In genomic region chr19:48741222-48741999, GRCh38 we compare ENCODE assay signal across 8 cellular contexts. TPM values are rescaled to one million over a fixed set of nuclear protein-coding genes. Genes with fewer than 3 reads are reported as not detected.
DNase-seq lines count a peak whose midpoint lies in the region; ATAC-seq, FAIRE-seq and TF ChIP-seq lines count a peak whose summit lies in the region.

No MANE protein-coding gene starts in this region.

- peak overlapping the region; percentile 38 for H3K9ac ChIP-seq in mesendoderm (ENCODE audit: low read length)

- no peaks in the 10 kb centered on the region for H3K36me3 ChIP-seq in body of pancreas (replicated peaks in 1 of 2; ENCODE audit: insufficient read depth in 1 of 2, low read depth in 2 of 2)
- no peaks in the 10 kb centered on the region for H3K36me3 ChIP-seq in mesendoderm (ENCODE audit: control insufficient read depth, insufficient read depth, low read length)

- H3K4me3 ChIP-seq in body of pancreas (no peak overlapping the region), mesendoderm (ENCODE audit: low read length) (no peak overlapping the region)

- peak overlapping the region; percentile 71 for H3K56ac ChIP-seq in mesendoderm (ENCODE audit: low read length)

- peak overlapping the region; percentile 26 for H4K5ac ChIP-seq in mesendoderm (ENCODE audit: low read length)

- H2AK5ac ChIP-seq in mesendoderm (ENCODE audit: low read length), result no peak overlapping the region

- H2BK5ac ChIP-seq in mesendoderm (ENCODE audit: low read length), result no peak overlapping the region

- DNase-seq in CD1c-positive myeloid dendritic cell (ENCODE audit: extremely low spot score) (peak; percentile 17), HUDEP-2 (lab: John Stamatoyannopoulos, UW; ENCODE audit: unreplicated experiment in 76 of 76) (peak in 73 of 76 experiments; percentile 40 to 99 (median 88)), body of pancreas (peak; percentile 65 to 78 (median 72)), mesendoderm (peak; percentile 52), ACHN (no peak), RCC 7860 (ENCODE audit: low spot score) (no peak), NCI-H526 treated with DMSO at 0.1 percent for 48 hours (lab: John Stamatoyannopoulos, UW) (no peak)

- no peak overlapping the region for H3K23ac ChIP-seq in mesendoderm (ENCODE audit: low read length)

- no peak overlapping the region for H3K4ac ChIP-seq in mesendoderm (ENCODE audit: low read depth, low read length)

- H3K27me3 ChIP-seq in body of pancreas, result no peaks in the 10 kb centered on the region
- H3K27me3 ChIP-seq in mesendoderm (ENCODE audit: insufficient read depth, low read length, poor library complexity), result peaks cover 4% of the 10 kb centered on the region

- in situ Hi-C loops in ACHN (cut with HindIII; ENCODE audit: low pct_ligation_motif_present, low pct_unique_long_range_greater_than_20kb, low sequenced_read_pairs), result no loop called here

- H2BK120ac ChIP-seq in mesendoderm (ENCODE audit: low read depth, low read length), result no peak overlapping the region

- no peaks in the 10 kb centered on the region for H3K79me2 ChIP-seq in mesendoderm (ENCODE audit: control insufficient read depth, insufficient read depth, low read length)

- H3K4me2 ChIP-seq in mesendoderm (ENCODE audit: low read length), result peak overlapping the region; percentile 36

- H3K4me1 ChIP-seq in body of pancreas (peaks cover 54% of the 10 kb centered on the region), mesendoderm (ENCODE audit: control insufficient read depth, low read depth, low read length) (peaks cover 5% of the 10 kb centered on the region)

- H3K27ac ChIP-seq in body of pancreas (peak overlapping the region; percentile 79 to 93 (median 88)), mesendoderm (ENCODE audit: low read depth, low read length) (no peak overlapping the region)

- no peaks in the 10 kb centered on the region for H3K9me3 ChIP-seq in body of pancreas

- no peak for ATAC-seq in body of pancreas
- no peak for ATAC-seq in HG03108 (IDR thresholded peaks at IDR 0.05; ENCODE audit: unreplicated experiment)

- FAIRE-seq in RCC 7860 (lab: Jason Lieb, UNC), result no peak

- no peaks in the 10 kb centered on the region for H3K79me1 ChIP-seq in mesendoderm (ENCODE audit: low read length)

- 25 to 26% methylated on average over 17 to 32 of the region's 32 CpGs for WGBS in body of pancreas, 2 donors
- no CpG with 5 or more reads among the region's 32 CpGs for WGBS in mesendoderm (ENCODE audit: extremely low coverage, insufficient coverage, low lambda C conversion rate)

- H3K18ac ChIP-seq in mesendoderm (ENCODE audit: low read length), result no peak overlapping the region

- TF ChIP-seq POLR2A in body of pancreas (IDR thresholded peaks at IDR 0.05), result no peak

- no peak overlapping the region for H4K8ac ChIP-seq in mesendoderm (ENCODE audit: low read depth, low read length)

- no peak overlapping the region for H2BK15ac ChIP-seq in mesendoderm (replicated peaks; ENCODE audit: low read depth)

- intact Hi-C loops in body of pancreas (cut with DNase I), result no loop called here

- TF ChIP-seq CTCF in body of pancreas (IDR thresholded peaks at IDR 0.05), result no peak

RNA-seq across cellular contexts. Expression of gene RASIP1, which starts 1.0 kb away (rescaled TPM):
- 10 to 100 TPM; 14.5 to 60.0 TPM for total RNA-seq in body of pancreas
- 3.3 TPM for polyA plus RNA-seq in mesendoderm (2013, experiment 1 of 2)
- polyA plus RNA-seq in mesendoderm (2013, experiment 2 of 2), result 3.7 TPM

RNA-seq across cellular contexts. Expression of gene IZUMO1, which starts 5.3 kb away (rescaled TPM):
- 10 to 100 TPM in 1 of 2 donors, 1 to 10 TPM in 1; 1.6 to 14.5 TPM for total RNA-seq in body of pancreas
- polyA plus RNA-seq in mesendoderm (2013, experiment 1 of 2), result 0.45 TPM
- 0.24 TPM for polyA plus RNA-seq in mesendoderm (2013, experiment 2 of 2)

RNA-seq across cellular contexts. Expression of gene FUT1, which starts 11.0 kb away (rescaled TPM):
- total RNA-seq in body of pancreas, result 10 to 100 TPM; 14.8 to 79.1 TPM
- polyA plus RNA-seq in mesendoderm (2013, experiment 1 of 2), result 3.4 TPM
- 3.4 TPM for polyA plus RNA-seq in mesendoderm (2013, experiment 2 of 2)

RNA-seq across cellular contexts. Expression of gene FGF21, which starts 13.9 kb away (rescaled TPM):
- not detected for total RNA-seq in body of pancreas
- polyA plus RNA-seq in mesendoderm (2013, experiment 1 of 2), result 0.46 TPM
- polyA plus RNA-seq in mesendoderm (2013, experiment 2 of 2), result 0.48 TPM

RNA-seq across cellular contexts. Expression of gene MAMSTR, which starts 21.9 kb away (rescaled TPM):
- total RNA-seq in body of pancreas, result 1 to 10 TPM in 1 of 2 donors, under 1 TPM in 1; 0.26 to 7.3 TPM
- 0.69 TPM for polyA plus RNA-seq in mesendoderm (2013, experiment 1 of 2)
- 0.71 TPM for polyA plus RNA-seq in mesendoderm (2013, experiment 2 of 2)

Comparison
In these comparisons a context has a peak if more than half of its experiments do, and no peak if none do; other contexts are left out.
1. DNase-seq: peak in CD1c-positive myeloid dendritic cell (single experiment), HUDEP-2 (73 of 76), body of pancreas (4 of 4) and mesendoderm (single experiment); none in ACHN (single experiment), RCC 7860 (single experiment) and NCI-H526 treated with DMSO at 0.1 percent for 48 hours (single experiment).